Comparison of ENCODE assay signal across 2 cellular contexts in genomic region chr3:89234620-89235019, GRCh38.
TF ChIP-seq lines count a peak whose summit lies in the region.

No MANE protein-coding gene starts in this region.

TF ChIP-seq in HepG2, 621 proteins besides CTCF, POLR2A, EP300 and RAD21 (continued from another document):
- no peak for TF ChIP-seq MLLT10 (CRISPR knock-in tag; IDR thresholded peaks at IDR 0.05)
- no peak for TF ChIP-seq IKZF4 (CRISPR knock-in tag; IDR thresholded peaks at IDR 0.05; ENCODE audit: borderline replicate concordance, low read depth, not compliant biosample characterization)
- peak; percentile 62; the same call in 1 of the 2 replicates for TF ChIP-seq ATM (IDR thresholded peaks at IDR 0.05; ENCODE audit: borderline replicate concordance)
- TF ChIP-seq HHEX (CRISPR knock-in tag; IDR thresholded peaks at IDR 0.05), result no peak
- peak; percentile 62 for TF ChIP-seq PCBP2 (optimal IDR thresholded peaks at IDR 0.05; ENCODE audit: low read depth, low read length, poor library complexity, severe bottlenecking)
- TF ChIP-seq ZNF207 (IDR thresholded peaks at IDR 0.05; ENCODE audit: borderline replicate concordance), result no peak
- no peak for TF ChIP-seq SOX13 (IDR thresholded peaks at IDR 0.05)
- no peak for TF ChIP-seq SOX13 (CRISPR knock-in tag; conservative IDR thresholded peaks at IDR 0.05 in 1 of 2, IDR thresholded peaks at IDR 0.05 in 1 of 2)
TF ChIP-seq in HepG2: peak in this region for 3.

TF ChIP-seq in HEK293, 187 proteins besides CTCF, POLR2A, EP300 and RAD21 (continued from another document):
- TF ChIP-seq HOXA7 (CRISPR knock-in tag; IDR thresholded peaks at IDR 0.05; ENCODE audit: borderline replicate concordance) (no peak), ZBTB17 (tag by site-specific recombination; IDR thresholded peaks at IDR 0.05) (no peak)
